In genomic region chr2:170340693-170341068, GRCh38 we compare ENCODE assay signal across 22 cellular contexts.
DNase-seq lines count a peak whose midpoint lies in the region; ATAC-seq, FAIRE-seq and TF ChIP-seq lines count a peak whose summit lies in the region.
"Had no signal": no experiment of that assay in that cellular context is flagged by ENCODE, and none has a peak within 500 bp of the region (broad histone marks: within the 10 kb centered on the region; RNA-seq: fewer than 3 reads in every experiment).

No MANE protein-coding gene starts in this region.

- H3K9ac ChIP-seq in colonic mucosa (ENCODE audit: low read depth in 2 of 2, low read length in 2 of 2) = no peak overlapping the region
- H3K9ac ChIP-seq: parathyroid adenoma had no signal

- H3K27me3 ChIP-seq in colonic mucosa = no peaks in the 10 kb centered on the region
- H3K27me3 ChIP-seq: testis had no signal

- no peak for TF ChIP-seq POLR2A in GM12891 (IDR thresholded peaks at IDR 0.05; ENCODE audit: low read depth, low read length)

- no peaks in the 10 kb centered on the region for H3K9me3 Mint-ChIP-seq in activated T-helper 17 cell treated with anti-CD3 and anti-CD28 coated beads, Interleukin-2, amount 50 U/mL, for 72 hours
- no peaks in the 10 kb centered on the region for H3K9me3 Mint-ChIP-seq in effector memory CD8-positive, alpha-beta T cell
- H3K9me3 Mint-ChIP-seq: activated CD4-positive, alpha-beta T cell treated with anti-CD3 and anti-CD28 coated beads, Interleukin-2, amount 10 ng/mL, durations not matched to agents 24 days and 14 days; activated T-helper 1 cell treated with anti-CD3 and anti-CD28 coated beads, Interleukin-12 subunit alpha, Interleukin-12 subunit beta, Interleukin-2, Interleukin-4 antibody, amounts not matched to agents 30 ng/mL and 10 ng/mL and 1 ng/mL, durations not matched to agents 14 hours and 24 hours and 36 hours; central memory CD8-positive, alpha-beta T cell; immature natural killer cell; naive B cell had no signal

- H3K36me3 Mint-ChIP-seq in activated T-helper 17 cell treated with anti-CD3 and anti-CD28 coated beads, Interleukin-2, amount 50 U/mL, for 72 hours (ENCODE audit: low read depth) = no peaks in the 10 kb centered on the region
- no peaks in the 10 kb centered on the region for H3K36me3 Mint-ChIP-seq in effector memory CD8-positive, alpha-beta T cell (ENCODE audit: insufficient read depth)
- H3K36me3 Mint-ChIP-seq: immature natural killer cell, naive B cell had no signal

- ATAC-seq in GM18861 (IDR thresholded peaks at IDR 0.05; ENCODE audit: unreplicated experiment) = peak; percentile 53
- peak; percentile 71 for ATAC-seq in HG02870 (IDR thresholded peaks at IDR 0.05; ENCODE audit: unreplicated experiment)
- peak; percentile 63 for ATAC-seq in activated T-helper 17 cell treated with anti-CD3 and anti-CD28 coated beads, Interleukin-2, amount 50 U/mL, for 72 hours (replicated peaks)
- no peak for ATAC-seq in effector memory CD8-positive, alpha-beta T cell (replicated peaks)
- ATAC-seq: heart left ventricle, SK-N-SH treated with all-trans-retinoic acid at 6 μM for 48 hours had no signal

- FAIRE-seq in GM12891 (lab: Jason Lieb, UNC) = peak; percentile 86
- FAIRE-seq: RCC 7860 had no signal

- intact Hi-C loops in colonic mucosa (cut with DNase I) = no loop called here

- H3K27ac ChIP-seq in colonic mucosa = no peak overlapping the region
- H3K27ac ChIP-seq: heart left ventricle, parathyroid adenoma, testis had no signal

- no peaks in the 10 kb centered on the region for H3K4me1 Mint-ChIP-seq in activated T-helper 17 cell treated with anti-CD3 and anti-CD28 coated beads, Interleukin-2, amount 50 U/mL, for 72 hours
- H3K4me1 Mint-ChIP-seq in effector memory CD8-positive, alpha-beta T cell (ENCODE audit: low read depth in 2 of 2) = peaks cover 0 to 2% of the 10 kb centered on the region in 2 donors
- H3K4me1 Mint-ChIP-seq: central memory CD8-positive, alpha-beta T cell; naive B cell had no signal

- peaks cover 5% of the 10 kb centered on the region for H3K27me3 Mint-ChIP-seq in activated T-helper 17 cell treated with anti-CD3 and anti-CD28 coated beads, Interleukin-2, amount 50 U/mL, for 72 hours
- H3K27me3 Mint-ChIP-seq in effector memory CD8-positive, alpha-beta T cell = peaks cover 0 to 5% of the 10 kb centered on the region in 2 donors
- H3K27me3 Mint-ChIP-seq: central memory CD8-positive, alpha-beta T cell had no signal

- H3K36me3 ChIP-seq in colonic mucosa = no peaks in the 10 kb centered on the region
- H3K36me3 ChIP-seq: heart left ventricle had no signal

- no peak overlapping the region for H3K4me3 ChIP-seq in colonic mucosa
- H3K4me3 ChIP-seq: heart left ventricle, testis had no signal

- H3K27ac Mint-ChIP-seq in activated T-helper 17 cell treated with anti-CD3 and anti-CD28 coated beads, Interleukin-2, amount 50 U/mL, for 72 hours = no peak overlapping the region
- H3K27ac Mint-ChIP-seq in effector memory CD8-positive, alpha-beta T cell = no peak overlapping the region
- H3K27ac Mint-ChIP-seq: activated T-helper 1 cell treated with anti-CD3 and anti-CD28 coated beads, Interleukin-12 subunit alpha, Interleukin-12 subunit beta, Interleukin-2, Interleukin-4 antibody, amounts not matched to agents 30 ng/mL and 10 ng/mL and 1 ng/mL, durations not matched to agents 14 hours and 24 hours and 36 hours; immature natural killer cell; naive B cell had no signal

- no peak for TF ChIP-seq CTCF in colonic mucosa (IDR thresholded peaks at IDR 0.05)

- no peak overlapping the region for H3K4me3 Mint-ChIP-seq in activated T-helper 17 cell treated with anti-CD3 and anti-CD28 coated beads, Interleukin-2, amount 50 U/mL, for 72 hours
- H3K4me3 Mint-ChIP-seq in effector memory CD8-positive, alpha-beta T cell = no peak overlapping the region
- H3K4me3 Mint-ChIP-seq: activated CD4-positive, alpha-beta T cell treated with anti-CD3 and anti-CD28 coated beads, Interleukin-2, amount 10 ng/mL, durations not matched to agents 24 days and 14 days; activated T-helper 1 cell treated with anti-CD3 and anti-CD28 coated beads, Interleukin-12 subunit alpha, Interleukin-12 subunit beta, Interleukin-2, Interleukin-4 antibody, amounts not matched to agents 30 ng/mL and 10 ng/mL and 1 ng/mL, durations not matched to agents 14 hours and 24 hours and 36 hours; central memory CD8-positive, alpha-beta T cell; immature natural killer cell; naive B cell had no signal

- DNase-seq in GM12891 (ENCODE audit: insufficient read length, low spot score) = peak; percentile 5
- no peak for DNase-seq in colonic mucosa
- DNase-seq in retina = no peak
- DNase-seq in effector memory CD8-positive, alpha-beta T cell = no peak
- DNase-seq: activated CD4-positive, alpha-beta T cell treated with anti-CD3 and anti-CD28 coated beads, Interleukin-2, amount 10 ng/mL, durations not matched to agents 24 days and 14 days; Caco-2; effector memory CD4-positive, alpha-beta T cell; heart left ventricle; immature natural killer cell; KBM-7; naive B cell; NCI-H1105; NCI-H69; testis had no signal

- no peaks in the 10 kb centered on the region for H3K9me3 ChIP-seq in colonic mucosa
- H3K9me3 ChIP-seq: Caco-2, heart left ventricle, testis had no signal

- no peaks in the 10 kb centered on the region for H3K4me1 ChIP-seq in colonic mucosa
- H3K4me1 ChIP-seq: heart left ventricle, parathyroid adenoma, testis had no signal

TF ChIP-seq in GM12891, 5 proteins besides CTCF, POLR2A, EP300 and RAD21:
- no peak for TF ChIP-seq PAX5 (IDR thresholded peaks at IDR 0.05; ENCODE audit: insufficient read depth, low read length, severe bottlenecking)
- no peak for TF ChIP-seq POU2F2 (IDR thresholded peaks at IDR 0.05; ENCODE audit: low read depth, low read length)
- no peak for TF ChIP-seq TAF1 (IDR thresholded peaks at IDR 0.05; ENCODE audit: low read depth, low read length)
- TF ChIP-seq POLR2AphosphoS5 (IDR thresholded peaks at IDR 0.05; ENCODE audit: low read depth, low read length) = no peak
- no peak for TF ChIP-seq SPI1 (IDR thresholded peaks at IDR 0.05; ENCODE audit: low read depth, low read length)
